In genomic region chr3:58629629-58630028, GRCh38 we compare ENCODE assay signal across 15 cellular contexts. TPM values are rescaled to one million over a fixed set of nuclear protein-coding genes. Genes with fewer than 3 reads are reported as not detected.
DNase-seq lines count a peak whose midpoint lies in the region; ATAC-seq and TF ChIP-seq lines count a peak whose summit lies in the region.
"Had no signal": no experiment of that assay in that cellular context is flagged by ENCODE, and none has a peak within 500 bp of the region (broad histone marks: within the 10 kb centered on the region; RNA-seq: fewer than 3 reads in every experiment).

No MANE protein-coding gene starts in this region.

- H3K9ac ChIP-seq in OCI-LY3 (ENCODE audit: low read length) (no peak overlapping the region), skeletal muscle satellite cell (ENCODE audit: low read depth, low read length) (peak overlapping the region; percentile 44)

- no peak for DNase-seq in AG04450 (ENCODE audit: low read depth, low spot score)
- DNase-seq in esophagus squamous epithelium (lab: John Stamatoyannopoulos, UW) = no peak
- no peak for DNase-seq in activated CD4-positive, alpha-beta T cell treated with anti-CD3 and anti-CD28 coated beads, Interleukin-2, amount 50 U/mL, for 1 hour
- DNase-seq: SHP77 treated with DMSO at 0.1 percent for 48 hours had no signal

- no peaks in the 10 kb centered on the region for H3K9me3 ChIP-seq in AG04450 (ENCODE audit: control insufficient read depth, insufficient read depth, low read length)
- no peaks in the 10 kb centered on the region for H3K9me3 ChIP-seq in OCI-LY3 (ENCODE audit: insufficient read depth, low read length)
- H3K9me3 ChIP-seq in esophagus squamous epithelium = no peaks in the 10 kb centered on the region
- no peaks in the 10 kb centered on the region for H3K9me3 ChIP-seq in skeletal muscle satellite cell (replicated peaks; ENCODE audit: low read length)
- H3K9me3 ChIP-seq: HAP-1 had no signal

- intact Hi-C loops in esophagus squamous epithelium (cut with DNase I) = loop anchor here (5.0 to 10.0 kb wide), 2 partner anchors 62 to 315 kb away; no protein-coding TSS in a partner anchor

- no peak overlapping the region for H2AFZ ChIP-seq in OCI-LY3 (ENCODE audit: low read depth, low read length)

- ATAC-seq in HG03442 (IDR thresholded peaks at IDR 0.05; ENCODE audit: unreplicated experiment) (no peak), GM18861 (IDR thresholded peaks at IDR 0.05; ENCODE audit: unreplicated experiment) (no peak), GM19397 (IDR thresholded peaks at IDR 0.05; ENCODE audit: unreplicated experiment) (no peak)

- no peaks in the 10 kb centered on the region for H3K36me3 ChIP-seq in OCI-LY3 (replicated peaks; ENCODE audit: low read depth, low read length)
- H3K36me3 ChIP-seq in esophagus squamous epithelium = no peaks in the 10 kb centered on the region
- no peaks in the 10 kb centered on the region for H3K36me3 ChIP-seq in skeletal muscle satellite cell (ENCODE audit: insufficient read depth, low read length)
- H3K36me3 ChIP-seq: HAP-1 had no signal

- H3K4me2 ChIP-seq in OCI-LY3 (ENCODE audit: low read length) = peak overlapping the region; percentile 59
- H3K4me2 ChIP-seq in skeletal muscle satellite cell (ENCODE audit: low read length) = peak overlapping the region; percentile 64

- H3K27ac ChIP-seq in AG04450 (ENCODE audit: low read depth, low read length) (peak overlapping the region; percentile 66), OCI-LY3 (ENCODE audit: low read length) (no peak overlapping the region), esophagus squamous epithelium (peak overlapping the region; percentile 7 to 82 (median 69))

- CTCF ChIA-PET in AG04450 (lab: Charles Lee) = interaction anchor here (0.8 to 10.3 kb wide), 26 partner anchors 8 to 564 kb away, joined by 3 to 322 read pairs (median 4); partner anchors contain the start of genes FAM107A, HTD2, KCTD6 and RPP14

- H3K27me3 ChIP-seq in AG04450 (ENCODE audit: control insufficient read depth, insufficient read depth, low read length) (no peaks in the 10 kb centered on the region), OCI-LY3 (ENCODE audit: low read depth, low read length) (peaks cover 17% of the 10 kb centered on the region; the same call in 1 of the 2 replicates), esophagus squamous epithelium (no peaks in the 10 kb centered on the region), skeletal muscle satellite cell (ENCODE audit: control insufficient read depth, insufficient read depth, low read length) (no peaks in the 10 kb centered on the region)

- TF ChIP-seq CTCF in AG04450 (IDR thresholded peaks at IDR 0.05; ENCODE audit: low read depth, low read length) (no peak), OCI-LY3 (IDR thresholded peaks at IDR 0.05; ENCODE audit: low read depth, low read length) (no peak), esophagus squamous epithelium (IDR thresholded peaks at IDR 0.05) (no peak)

- no peaks in the 10 kb centered on the region for H3K79me2 ChIP-seq in OCI-LY3 (ENCODE audit: low read length)

- no peaks in the 10 kb centered on the region for H4K20me1 ChIP-seq in OCI-LY3 (ENCODE audit: insufficient read depth, low read length)

- H3K4me1 ChIP-seq in OCI-LY3 (ENCODE audit: low read length) = peaks cover 6% of the 10 kb centered on the region; the same call in 1 of the 2 replicates
- H3K4me1 ChIP-seq in esophagus squamous epithelium = peaks cover 6 to 39% (median 27%) of the 10 kb centered on the region in 3 donors
- peaks cover 36% of the 10 kb centered on the region for H3K4me1 ChIP-seq in skeletal muscle satellite cell (ENCODE audit: control insufficient read depth, insufficient read depth, low read length)
- H3K4me1 ChIP-seq: HAP-1 had no signal

- POLR2A ChIA-PET in AG04450 (lab: Yijun Ruan, JAX) = interaction anchor here (0.6 to 1.8 kb wide), 2 partner anchors 61 to 69 kb away, joined by 3 to 4 read pairs; no protein-coding TSS in a partner anchor

- no peak for TF ChIP-seq POLR2A in esophagus squamous epithelium (IDR thresholded peaks at IDR 0.05)

- H3K4me3 ChIP-seq in AG04450 (ENCODE audit: low read depth, low read length) (no peak overlapping the region), OCI-LY3 (ENCODE audit: low read length) (peak overlapping the region; percentile 29), esophagus squamous epithelium (no peak overlapping the region), skeletal muscle satellite cell (ENCODE audit: low read length) (no peak overlapping the region)
- H3K4me3 ChIP-seq: HAP-1 had no signal

- WGBS in esophagus squamous epithelium, 2 donors = 71 to 75% methylated on average over 2 of the region's 2 CpGs

RNA-seq across cellular contexts. Expression of gene FAM3D, which starts 36.9 kb away (rescaled TPM):
- not detected in 2 replicates for polyA plus RNA-seq in AG04450 (2011; rRNA removed)
- not detected in 2 replicates for polyA minus RNA-seq in AG04450 (2011; rRNA and poly(A)+ RNA removed)
- 100 to 1,000 TPM in 3 of 4 donors, 10 to 100 TPM in 1; 84.3 to 214 (median 128) TPM for total RNA-seq in esophagus squamous epithelium
- total RNA-seq in skeletal muscle satellite cell (2012; rRNA removed) = not detected in 2 replicates
- total RNA-seq: activated CD4-positive, alpha-beta memory T cell treated with anti-CD3 and anti-CD28 coated beads, Interleukin-2, amount 10 ng/mL, durations not matched to agents 7 days and 5 days; activated T-helper 1 cell treated with anti-CD3 and anti-CD28 coated beads, Interleukin-12 subunit alpha, Interleukin-12 subunit beta, Interleukin-2, Interleukin-4 antibody, amounts not matched to agents 30 ng/mL and 10 ng/mL and 1 ng/mL, durations not matched to agents 14 hours and 24 hours and 36 hours; chondrocyte; osteocyte; subcutaneous adipose tissue had no signal

RNA-seq across cellular contexts. Expression of gene FAM107A, which starts 52.4 kb away (rescaled TPM):
- 0.02 TPM in 1 of 2 replicates, not detected in the other for polyA plus RNA-seq in AG04450 (2011; rRNA removed)
- polyA minus RNA-seq in AG04450 (2011; rRNA and poly(A)+ RNA removed) = not detected in 2 replicates
- 10 to 100 TPM in 2 of 4 donors, 1 to 10 TPM in 2; 3.9 to 78.6 (median 10.8) TPM for total RNA-seq in esophagus squamous epithelium
- total RNA-seq in skeletal muscle satellite cell (2012; rRNA removed) = 0.22 TPM in 1 of 2 replicates, not detected in the other
- total RNA-seq: activated CD4-positive, alpha-beta memory T cell treated with anti-CD3 and anti-CD28 coated beads, Interleukin-2, amount 10 ng/mL, durations not matched to agents 7 days and 5 days; activated T-helper 1 cell treated with anti-CD3 and anti-CD28 coated beads, Interleukin-12 subunit alpha, Interleukin-12 subunit beta, Interleukin-2, Interleukin-4 antibody, amounts not matched to agents 30 ng/mL and 10 ng/mL and 1 ng/mL, durations not matched to agents 14 hours and 24 hours and 36 hours; chondrocyte; osteocyte had no signal
